20 cellular contexts compared by ENCODE assay signal in genomic region chr1:208212893-208213292, GRCh38.
"Had no signal": no experiment of that assay in that cellular context is flagged by ENCODE, and none has a peak within 500 bp of the region (broad histone marks: within the 10 kb centered on the region; RNA-seq: fewer than 3 reads in every experiment).

No MANE protein-coding gene starts in this region.

- H3K27me3 ChIP-seq: foreskin keratinocyte, left lung, ovary, tibial nerve had no signal

- H3K27ac ChIP-seq: foreskin keratinocyte, ovary, tibial nerve had no signal

- H3K4me3 ChIP-seq: left lung, ovary, tibial nerve had no signal

- H3K36me3 ChIP-seq: ovary had no signal

- H3K9me3 ChIP-seq: left lung, ovary, tibial nerve had no signal

- DNase-seq: activated CD4-positive, alpha-beta T cell treated with anti-CD3 and anti-CD28 coated beads, Interleukin-2, amount 10 ng/mL, durations not matched to agents 7 days and 5 days; activated CD8-positive, alpha-beta memory T cell treated with anti-CD3 and anti-CD28 coated beads, Interleukin-2, amount 50 U/mL, for 4 hours; activated naive CD4-positive, alpha-beta T cell treated with anti-CD3 and anti-CD28 coated beads, Interleukin-2, amount 10 ng/mL, durations not matched to agents 7 days and 5 days; activated naive CD8-positive, alpha-beta T cell treated with anti-CD3 and anti-CD28 coated beads, Interleukin-2, amount 50 U/mL, for 24 hours; activated T-cell treated with anti-CD3 and anti-CD28 coated beads, Interleukin-2, amount 50 U/mL, for 4 hours; anterior cingulate cortex; caudate nucleus; effector memory CD8-positive, alpha-beta T cell; foreskin keratinocyte; glutamatergic neuron; left lung; naive thymus-derived CD8-positive, alpha-beta T cell; ovary; stimulated activated CD8-positive, alpha-beta memory T cell treated with anti-CD3 and anti-CD28 coated beads, Interleukin-4, amount 100 ng/mL, for 48 hours; stimulated activated naive CD4-positive, alpha-beta T cell; T1000 had no signal

- ATAC-seq: activated CD4-positive, CD25-positive, alpha-beta regulatory T cell treated with anti-CD3 and anti-CD28 coated beads, Interleukin-2, amount 50 U/mL, for 24 hours; activated naive CD8-positive, alpha-beta T cell treated with anti-CD3 and anti-CD28 coated beads, Interleukin-2, amount 50 U/mL, for 24 hours; activated T-cell treated with anti-CD3 and anti-CD28 coated beads, Interleukin-2, amount 50 U/mL, for 4 hours; effector memory CD8-positive, alpha-beta T cell; naive thymus-derived CD8-positive, alpha-beta T cell; sciatic nerve had no signal

- FAIRE-seq: keratinocyte had no signal
